10 cellular contexts compared by ENCODE assay signal in the genomic region with DNA sequence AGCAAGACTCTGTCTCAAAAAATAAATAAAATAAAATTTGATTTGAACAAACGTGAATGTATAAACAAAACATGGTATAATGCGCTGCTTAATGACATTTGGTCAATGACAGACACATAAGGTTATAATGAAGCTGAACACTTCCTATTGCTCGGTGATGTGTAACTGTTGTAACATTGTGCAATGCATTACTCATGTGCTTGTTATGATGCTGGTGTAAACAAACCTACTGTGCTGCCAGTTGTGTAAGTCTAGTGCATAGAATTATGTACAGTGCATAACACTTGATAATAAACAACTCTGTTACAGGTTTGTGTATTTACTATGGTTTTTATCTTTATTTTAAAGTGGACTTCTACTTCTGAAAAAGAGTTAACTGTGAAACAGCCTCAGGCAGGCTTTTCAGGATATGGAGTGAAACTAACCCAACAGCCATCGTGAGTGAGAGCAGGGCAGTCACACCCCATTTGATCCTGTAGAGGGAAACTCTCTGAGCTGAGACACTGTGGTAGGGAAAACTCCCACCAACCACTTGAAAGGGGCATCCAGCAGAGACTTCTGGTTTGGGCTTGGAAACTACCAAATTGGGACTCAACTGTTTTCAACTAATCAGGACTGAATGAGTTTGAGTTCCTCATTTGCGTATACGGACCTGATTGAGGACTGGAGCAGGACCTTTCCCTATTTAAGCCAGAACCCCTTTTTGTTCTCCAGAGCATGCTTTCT.
A peak's percentile ranks its signal among the peaks of the same experiment; 100 is the strongest.
DNase-seq lines count a peak whose midpoint lies in the region; ATAC-seq lines count a peak whose summit lies in the region.
"Had no signal": no experiment of that assay in that cellular context is flagged by ENCODE, and none has a peak within 500 bp of the region (broad histone marks: within the 10 kb centered on the region; RNA-seq: fewer than 3 reads in every experiment).

No MANE protein-coding gene starts in this region.

- peak; percentile 72 for ATAC-seq in GM21723 (IDR thresholded peaks at IDR 0.05; ENCODE audit: unreplicated experiment)
- ATAC-seq in GM19397 (IDR thresholded peaks at IDR 0.05; ENCODE audit: unreplicated experiment) = no peak
- no peak for ATAC-seq in GM18517 (IDR thresholded peaks at IDR 0.05; ENCODE audit: unreplicated experiment)

- peak; percentile 57 for DNase-seq in AG08396 (ENCODE audit: low spot score)
- peak; percentile 89 for DNase-seq in NCI-H345 (lab: John Stamatoyannopoulos, UW)
- peak; percentile 88 for DNase-seq in fibroblast of gingiva (ENCODE audit: low read depth)
- no peak for DNase-seq in NCI-H1092 treated with DMSO at 0.1 percent for 48 hours (lab: John Stamatoyannopoulos, UW)
- DNase-seq in KG1 (lab: John Stamatoyannopoulos, UW) = no peak
- DNase-seq: activated naive CD4-positive, alpha-beta T cell treated with anti-CD3 and anti-CD28 coated beads, Interleukin-2, amount 10 ng/mL, durations not matched to agents 7 days and 5 days; GF-D8 had no signal

Comparison
In these comparisons a context has a peak if more than half of its experiments do, and no peak if none do; other contexts are left out.
1. DNase-seq: peak in AG08396 (single experiment), NCI-H345 (single experiment) and fibroblast of gingiva (single experiment); none in NCI-H1092 treated with DMSO at 0.1 percent for 48 hours (single experiment) and KG1 (single experiment).